ENCODE assay signal across 8 cellular contexts in genomic region chr5:127757576-127757975, GRCh38. TPM values are rescaled to one million over a fixed set of nuclear protein-coding genes. Genes with fewer than 3 reads are reported as not detected.
DNase-seq lines count a peak whose midpoint lies in the region; ATAC-seq, FAIRE-seq and TF ChIP-seq lines count a peak whose summit lies in the region.

No MANE protein-coding gene starts in this region.

- TF ChIP-seq CTCF in AG09309 (IDR thresholded peaks at IDR 0.05; ENCODE audit: control insufficient read depth, insufficient read depth, low read depth, low read length, missing control alignments) (peak; percentile 60), GM12865 (IDR thresholded peaks at IDR 0.05; ENCODE audit: insufficient read depth, low read depth, low read length, missing control alignments) (peak; percentile 29), bronchial epithelial cell (IDR thresholded peaks at IDR 0.05; ENCODE audit: insufficient read depth, low read length, severe bottlenecking) (peak; percentile 39), HepG2 (CRISPR knock-in tag; IDR thresholded peaks at IDR 0.05) (peak; percentile 38)

- H3K27ac ChIP-seq in HepG2 (ENCODE audit: extremely low read length, insufficient read depth, low read length) = no peak overlapping the region

- H4K20me1 ChIP-seq in HepG2 (ENCODE audit: insufficient read depth, low read length) = no peaks in the 10 kb centered on the region

- intact Hi-C loops in HepG2 (cut with micrococcal nuclease; ENCODE audit: unreplicated experiment) = no loop called here

- ATAC-seq in HG02571 (IDR thresholded peaks at IDR 0.05; ENCODE audit: unreplicated experiment) (peak; percentile 63), HepG2 (peak; percentile 60)

- H3K4me1 ChIP-seq in HepG2 (ENCODE audit: insufficient read depth, low read length) = no peaks in the 10 kb centered on the region

- no peak for TF ChIP-seq POLR2A in HepG2 (IDR thresholded peaks at IDR 0.05; ENCODE audit: insufficient read depth in 1 of 2, low read depth in 2 of 2, low read length in 2 of 2)

- H3K9me3 ChIP-seq in HepG2 (ENCODE audit: low read length) = no peaks in the 10 kb centered on the region

- WGBS in HepG2 (ENCODE audit: low lambda C conversion rate) = 0% methylated on average over 1 of the region's 1 CpG

- no peak overlapping the region for H3K4me3 ChIP-seq in AG09309 (ENCODE audit: control insufficient read depth, low read depth, low read length)
- no peak overlapping the region for H3K4me3 ChIP-seq in GM12865 (ENCODE audit: low read depth, low read length)
- H3K4me3 ChIP-seq in bronchial epithelial cell (ENCODE audit: low read depth, low read length) = no peak overlapping the region
- no peak overlapping the region for H3K4me3 ChIP-seq in HepG2 (replicated peaks in 1 of 3; ENCODE audit: insufficient read depth in 1 of 3, low read depth in 2 of 3, low read length in 3 of 3)

- H3K9ac ChIP-seq in HepG2 (ENCODE audit: insufficient read depth, low read depth, low read length) = no peak overlapping the region

- H3K36me3 ChIP-seq in bronchial epithelial cell (ENCODE audit: control insufficient read depth, insufficient read depth, low read length) = no peaks in the 10 kb centered on the region
- H3K36me3 ChIP-seq in HepG2 (replicated peaks in 1 of 2; ENCODE audit: control insufficient read depth in 1 of 2, insufficient read depth in 2 of 2, low read length in 2 of 2) = no peaks in the 10 kb centered on the region

- POLR2A ChIA-PET in HepG2 (lab: Yijun Ruan, JAX) = no interaction called here

- in situ Hi-C loops in HepG2 (cut with HindIII; ENCODE audit: extremely low pct_ligation_motif_present, low pct_unique_long_range_greater_than_20kb) = loop anchor here (10.0 kb wide), 1 partner anchor 447 kb away; no protein-coding TSS in a partner anchor

- no peak overlapping the region for H3K4me2 ChIP-seq in HepG2 (ENCODE audit: low read depth, low read length)

- CTCF ChIA-PET in HepG2 (lab: Yijun Ruan, JAX; ENCODE audit: low intra/inter-chr PET ratio, low total read pairs) = no interaction called here

- BruUV-seq in HepG2 (replicated peaks; lab: Mats Ljungman, UMichigan) = no TSS peak

- DNase-seq in AG09309 (ENCODE audit: low read depth) (peak; percentile 55), GM12865 (ENCODE audit: low read depth) (peak; percentile 46), NCI-H2227 treated with DMSO at 0.1 percent for 48 hours (lab: John Stamatoyannopoulos, UW) (peak; percentile 9), bronchial epithelial cell (ENCODE audit: low read depth) (peak; percentile 67), HepG2 (ENCODE audit: low spot score) (no peak), ecto neural progenitor cell (ENCODE audit: low spot score) (no peak)
- no peak for DNase-seq in NK-92 treated with Interleukin-12 subunit alpha and Interleukin-12 subunit beta, amount 100 ng/mL, for 24 hours (lab: John Stamatoyannopoulos, UW)

- TF ChIP-seq EP300 in HepG2 (IDR thresholded peaks at IDR 0.05; ENCODE audit: low read depth in 2 of 2, low read length in 2 of 2) = no peak
- TF ChIP-seq EP300 in HepG2 (CRISPR knock-in tag; IDR thresholded peaks at IDR 0.05; ENCODE audit: borderline replicate concordance) = no peak

- no peaks in the 10 kb centered on the region for H3K27me3 ChIP-seq in bronchial epithelial cell (ENCODE audit: control insufficient read depth, insufficient read depth, low read length)
- H3K27me3 ChIP-seq in HepG2 (ENCODE audit: control insufficient read depth in 1 of 2, insufficient read depth in 2 of 2, low read length in 2 of 2) = no peaks in the 10 kb centered on the region

- TF ChIP-seq RAD21 in HepG2 (CRISPR knock-in tag; IDR thresholded peaks at IDR 0.05) = no peak

- H3K79me2 ChIP-seq in HepG2 (ENCODE audit: insufficient read depth, low read length) = no peaks in the 10 kb centered on the region

- FAIRE-seq in bronchial epithelial cell (lab: Jason Lieb, UNC) = no peak
- no peak for FAIRE-seq in HepG2 (lab: Jason Lieb, UNC)

- no peak overlapping the region for H2AFZ ChIP-seq in HepG2 (ENCODE audit: low read length)

TF ChIP-seq in HepG2, 621 proteins besides CTCF, POLR2A, EP300 and RAD21:
- TF ChIP-seq HNRNPL (IDR thresholded peaks at IDR 0.05; ENCODE audit: low read depth, low read length) = no peak
- TF ChIP-seq STAG1 (CRISPR knock-in tag; IDR thresholded peaks at IDR 0.05) = peak; percentile 45
- no peak for TF ChIP-seq ELF4 (CRISPR knock-in tag; IDR thresholded peaks at IDR 0.05; ENCODE audit: borderline replicate concordance)
- TF ChIP-seq, protein P1, sequence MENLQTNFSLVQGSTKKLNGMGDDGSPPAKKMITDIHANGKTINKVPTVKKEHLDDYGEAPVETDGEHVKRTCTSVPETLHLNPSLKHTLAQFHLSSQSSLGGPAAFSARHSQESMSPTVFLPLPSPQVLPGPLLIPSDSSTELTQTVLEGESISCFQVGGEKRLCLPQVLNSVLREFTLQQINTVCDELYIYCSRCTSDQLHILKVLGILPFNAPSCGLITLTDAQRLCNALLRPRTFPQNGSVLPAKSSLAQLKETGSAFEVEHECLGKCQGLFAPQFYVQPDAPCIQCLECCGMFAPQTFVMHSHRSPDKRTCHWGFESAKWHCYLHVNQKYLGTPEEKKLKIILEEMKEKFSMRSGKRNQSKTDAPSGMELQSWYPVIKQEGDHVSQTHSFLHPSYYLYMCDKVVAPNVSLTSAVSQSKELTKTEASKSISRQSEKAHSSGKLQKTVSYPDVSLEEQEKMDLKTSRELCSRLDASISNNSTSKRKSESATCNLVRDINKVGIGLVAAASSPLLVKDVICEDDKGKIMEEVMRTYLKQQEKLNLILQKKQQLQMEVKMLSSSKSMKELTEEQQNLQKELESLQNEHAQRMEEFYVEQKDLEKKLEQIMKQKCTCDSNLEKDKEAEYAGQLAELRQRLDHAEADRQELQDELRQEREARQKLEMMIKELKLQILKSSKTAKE (CRISPR knock-in tag; IDR thresholded peaks at IDR 0.05; ENCODE audit: borderline replicate concordance) = no peak
- TF ChIP-seq NONO (IDR thresholded peaks at IDR 0.05) = no peak
- TF ChIP-seq NONO (CRISPR knock-in tag; conservative IDR thresholded peaks at IDR 0.05) = no peak
TF ChIP-seq in HepG2: peak in this region for 1.

RNA-seq across cellular contexts. Expression of gene CCDC192, which starts 54.4 kb away (rescaled TPM):
- total RNA-seq in bronchial epithelial cell (not detected in 2 replicates), HepG2 (2016; rRNA removed; fragmentation: Illumina TruSeq; extraction: Trizol) (not detected in 2 replicates)
- total RNA-seq in HepG2 (2016; cell fraction: cytosol; rRNA removed; fragmentation: Illumina TruSeq; extraction: Trizol; ENCODE audit: low read depth) = not detected in 2 replicates
- total RNA-seq in HepG2 (2016; cell fraction: insoluble cytoplasmic fraction; rRNA removed; fragmentation: Illumina TruSeq; extraction: Trizol) = not detected in 2 replicates
- total RNA-seq in HepG2 (2016; cell fraction: membrane; rRNA removed; fragmentation: Illumina TruSeq; extraction: Trizol) = not detected in 2 replicates
- total RNA-seq in HepG2 (2016; cell fraction: nucleus; rRNA removed; fragmentation: Illumina TruSeq; extraction: Trizol) = not detected in 2 replicates
- polyA plus RNA-seq in HepG2 (2011; rRNA removed) = not detected in 2 replicates
- not detected in 2 replicates for polyA plus RNA-seq in HepG2 (2011; cell fraction: cytosol; rRNA removed)
- not detected in 2 replicates for polyA plus RNA-seq in HepG2 (2011; cell fraction: nucleus; rRNA removed)
- not detected in 2 replicates for polyA plus RNA-seq in HepG2 (2012)
- not detected in 2 replicates for polyA plus RNA-seq in HepG2 (2016; cell fraction: cytosol; fragmentation: Illumina TruSeq; extraction: Trizol; ENCODE audit: low read depth)
- polyA plus RNA-seq in HepG2 (2016; cell fraction: insoluble cytoplasmic fraction; fragmentation: Illumina TruSeq; extraction: Trizol; ENCODE audit: low read depth) = not detected in 2 replicates
- not detected in 2 replicates for polyA plus RNA-seq in HepG2 (2016; cell fraction: membrane; fragmentation: Illumina TruSeq; extraction: Trizol; ENCODE audit: low read depth)
- polyA plus RNA-seq in HepG2 (2016; cell fraction: nucleus; fragmentation: Illumina TruSeq; extraction: Trizol; ENCODE audit: insufficient read depth, low read depth) = not detected in 2 replicates
- polyA minus RNA-seq in HepG2 (2011; rRNA and poly(A)+ RNA removed; ENCODE audit: low replicate concordance) = not detected in 2 replicates
- not detected in 2 replicates for polyA minus RNA-seq in HepG2 (2011; cell fraction: cytosol; rRNA and poly(A)+ RNA removed)
- polyA minus RNA-seq in HepG2 (2011; cell fraction: nucleus; rRNA and poly(A)+ RNA removed) = not detected in 2 replicates

Comparison
In these comparisons a context has a peak if more than half of its experiments do, and no peak if none do; other contexts are left out.
1. DNase-seq: peak in AG09309 (single experiment), GM12865 (single experiment), NCI-H2227 treated with DMSO at 0.1 percent for 48 hours (single experiment) and bronchial epithelial cell (single experiment); none in HepG2 (single experiment), NK-92 treated with Interleukin-12 subunit alpha and Interleukin-12 subunit beta, amount 100 ng/mL, for 24 hours (single experiment) and ecto neural progenitor cell (single experiment).
2. Peak in every context shown above with its lines, with median percentiles within 50 percentile points of each other: CTCF ChIP-seq.